Comparison of ENCODE assay signal across 19 cellular contexts in the genomic region with DNA sequence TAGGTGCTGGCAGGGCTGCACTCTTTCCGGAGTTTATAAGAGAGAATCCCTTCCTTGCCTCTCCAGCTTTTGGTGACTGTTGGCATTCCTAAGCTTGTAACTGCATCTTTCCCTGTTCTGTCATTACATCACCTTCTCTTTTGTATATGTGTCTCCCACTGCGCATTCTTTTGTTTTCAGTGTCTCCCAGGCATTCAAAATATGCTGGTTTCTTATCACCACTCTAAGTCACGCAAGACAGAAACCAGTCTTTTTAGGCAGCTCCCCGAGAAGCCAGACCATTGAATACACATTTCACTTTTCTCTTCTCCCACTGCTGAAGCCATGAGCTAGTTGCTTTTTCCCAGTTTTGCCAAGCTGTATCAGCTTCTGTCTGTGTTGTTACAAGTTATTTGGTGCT.
DNase-seq lines count a peak whose midpoint lies in the region; ATAC-seq lines count a peak whose summit lies in the region.
"Had no signal": no experiment of that assay in that cellular context is flagged by ENCODE, and none has a peak within 500 bp of the region (broad histone marks: within the 10 kb centered on the region; RNA-seq: fewer than 3 reads in every experiment).

No MANE protein-coding gene starts in this region.

- peak; percentile 9 for DNase-seq in GM03348 (ENCODE audit: low spot score)
- peak; percentile 3 to 40 for DNase-seq in SW 1271 (lab: John Stamatoyannopoulos, UW)
- DNase-seq in glomerular visceral epithelial cell (ENCODE audit: extremely low spot score) = peak; percentile 28
- DNase-seq in cerebellar cortex (ENCODE audit: low spot score) = no peak
- DNase-seq in SKM-1 (lab: John Stamatoyannopoulos, UW; ENCODE audit: unreplicated experiment) = no peak
- DNase-seq: activated B cell treated with CpG ODN at 0.5 μM for 24 hours; activated effector memory CD4-positive, alpha-beta T cell treated with anti-CD3 and anti-CD28 coated beads, Interleukin-2, amount 50 U/mL, for 16 hours; C1 segment of cervical spinal cord; DMS79; NCI-H2029 treated with DMSO at 0.1 percent for 48 hours; NCI-H69; Peyer's patch; small intestine; stimulated activated naive CD8-positive, alpha-beta T cell treated with anti-CD3 and anti-CD28 coated beads, Interleukin-15, Interleukin-2, amounts not matched to agents 100 U/mL and 50 U/mL, for 24 hours had no signal

- peaks cover 4% of the 10 kb centered on the region for H3K4me1 ChIP-seq in neuron (ENCODE audit: insufficient read depth, low read length)
- H3K4me1 ChIP-seq: ascending aorta, Peyer's patch had no signal

- H3K36me3 ChIP-seq in neuron (ENCODE audit: insufficient read depth, low read length) = no peaks in the 10 kb centered on the region
- H3K36me3 ChIP-seq: ascending aorta, Peyer's patch had no signal

- H2AFZ ChIP-seq in neuron (ENCODE audit: low read depth, low read length) = no peak overlapping the region

- H3K4me3 ChIP-seq in neuron (ENCODE audit: low read length) = peak overlapping the region; percentile 10
- H3K4me3 ChIP-seq: ascending aorta, GM12878, Peyer's patch had no signal

- no peaks in the 10 kb centered on the region for H3K27me3 ChIP-seq in neuron (ENCODE audit: insufficient read depth, low read length)
- H3K27me3 ChIP-seq: ascending aorta, Peyer's patch had no signal

- ATAC-seq in GM18861 (IDR thresholded peaks at IDR 0.05; ENCODE audit: unreplicated experiment) = no peak
- no peak for ATAC-seq in HG03571 (IDR thresholded peaks at IDR 0.05; ENCODE audit: unreplicated experiment)
- ATAC-seq: GM12878; stimulated activated naive CD8-positive, alpha-beta T cell treated with anti-CD3 and anti-CD28 coated beads, Interleukin-15, Interleukin-2, amounts not matched to agents 100 U/mL and 50 U/mL, for 24 hours had no signal

- no peaks in the 10 kb centered on the region for H3K9me3 ChIP-seq in neuron (ENCODE audit: low read length)
- H3K9me3 ChIP-seq: Peyer's patch had no signal

Comparison
In these comparisons a context has a peak if more than half of its experiments do, and no peak if none do; other contexts are left out.
1. DNase-seq: peak in GM03348 (single experiment), SW 1271 (2 of 2) and glomerular visceral epithelial cell (single experiment); none in cerebellar cortex (single experiment) and SKM-1 (single experiment).